ENCODE assay signal across 12 cellular contexts in the genomic region with DNA sequence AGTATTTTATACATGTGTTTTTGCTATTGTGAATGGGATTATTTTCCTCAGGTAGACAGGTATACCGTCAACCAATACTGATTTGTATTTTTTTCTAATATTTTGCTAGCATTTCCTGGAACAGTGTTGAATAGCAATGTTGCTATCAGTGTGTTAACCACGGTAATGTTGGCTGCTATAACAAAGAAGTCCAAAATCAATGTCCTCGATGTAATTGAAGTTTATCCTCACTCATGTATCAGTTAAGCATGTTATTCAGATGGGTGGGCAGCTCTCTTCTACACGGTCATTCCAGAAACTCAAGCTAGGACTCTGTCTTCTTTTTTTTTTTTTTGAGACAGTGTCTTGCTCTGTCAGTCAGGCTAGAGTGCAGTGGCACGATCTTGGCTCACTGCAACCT. TPM values are rescaled to one million over a fixed set of nuclear protein-coding genes. Genes with fewer than 3 reads are reported as not detected.
DNase-seq lines count a peak whose midpoint lies in the region; ATAC-seq and TF ChIP-seq lines count a peak whose summit lies in the region.
"Had no signal": no experiment of that assay in that cellular context is flagged by ENCODE, and none has a peak within 500 bp of the region (broad histone marks: within the 10 kb centered on the region; RNA-seq: fewer than 3 reads in every experiment).

No MANE protein-coding gene starts in this region.

- no peaks in the 10 kb centered on the region for H3K27me3 Mint-ChIP-seq in naive B cell
- H3K27me3 Mint-ChIP-seq in activated CD4-positive, alpha-beta T cell treated with anti-CD3 and anti-CD28 coated beads for 36 hours: no peaks in the 10 kb centered on the region
- H3K27me3 Mint-ChIP-seq: CD4-positive, alpha-beta T cell had no signal

- H3K27me3 ChIP-seq in BLaER1 treated with 17β-estradiol and CSF1 and Interleukin-3, amounts not matched to agents 10 nM and 100 nM: no peaks in the 10 kb centered on the region
- H3K27me3 ChIP-seq in OCI-LY3 (ENCODE audit: low read depth, low read length) (no peaks in the 10 kb centered on the region), heart right ventricle (no peaks in the 10 kb centered on the region)

- H4K20me1 ChIP-seq in BLaER1 treated with 17β-estradiol and CSF1 and Interleukin-3, amounts not matched to agents 10 nM and 100 nM: no peaks in the 10 kb centered on the region
- H4K20me1 ChIP-seq in OCI-LY3 (ENCODE audit: insufficient read depth, low read length): no peaks in the 10 kb centered on the region

- H2AFZ ChIP-seq in OCI-LY3 (ENCODE audit: low read depth, low read length): no peak overlapping the region

- DNase-seq in naive B cell (no peak), heart right ventricle (no peak)
- DNase-seq in activated CD4-positive, alpha-beta T cell treated with anti-CD3 and anti-CD28 coated beads for 36 hours: no peak
- DNase-seq: CD4-positive, alpha-beta T cell; DND-41; GOT3; H9 had no signal

- no peaks in the 10 kb centered on the region for H3K9me3 Mint-ChIP-seq in naive B cell
- no peaks in the 10 kb centered on the region for H3K9me3 Mint-ChIP-seq in activated CD4-positive, alpha-beta T cell treated with anti-CD3 and anti-CD28 coated beads for 36 hours (ENCODE audit: low read depth)
- H3K9me3 Mint-ChIP-seq: CD4-positive, alpha-beta T cell; H9 had no signal

- peak overlapping the region in 9 of 11 experiments; percentile 14 to 74 (median 62); a peak in 14 of 22 replicates for H3K27ac ChIP-seq in BLaER1 treated with 17β-estradiol and CSF1 and Interleukin-3, amounts not matched to agents 10 nM and 100 nM
- H3K27ac ChIP-seq in OCI-LY3 (ENCODE audit: low read length) (no peak overlapping the region), heart right ventricle (no peak overlapping the region)
- H3K27ac ChIP-seq: A549 had no signal

- peak overlapping the region in 4 of 6 donors; percentile 36 to 79 (median 62) for H3K27ac Mint-ChIP-seq in naive B cell
- H3K27ac Mint-ChIP-seq in activated CD4-positive, alpha-beta T cell treated with anti-CD3 and anti-CD28 coated beads for 36 hours: no peak overlapping the region
- H3K27ac Mint-ChIP-seq: CD4-positive, alpha-beta T cell; H9 had no signal

- peaks cover 30 to 49% (median 39%) of the 10 kb centered on the region in 10 experiments for H3K4me1 ChIP-seq in BLaER1 treated with 17β-estradiol and CSF1 and Interleukin-3, amounts not matched to agents 10 nM and 100 nM
- H3K4me1 ChIP-seq in OCI-LY3 (ENCODE audit: low read length) (peaks cover 11% of the 10 kb centered on the region), heart right ventricle (peaks cover 0 to 30% (median 0%) of the 10 kb centered on the region in 9 donors)
- H3K4me1 ChIP-seq: A549 had no signal

- POLR2A ChIA-PET in activated CD4-positive, alpha-beta T cell treated with anti-CD3 and anti-CD28 coated beads for 36 hours (lab: Charles Lee): no interaction called here

- H3K4me3 ChIP-seq in BLaER1 treated with 17β-estradiol and CSF1 and Interleukin-3, amounts not matched to agents 10 nM and 100 nM: no peak overlapping the region
- no peak overlapping the region for H3K4me3 ChIP-seq in OCI-LY3 (ENCODE audit: low read length)
- no peak overlapping the region for H3K4me3 ChIP-seq in heart right ventricle
- H3K4me3 ChIP-seq: A549 had no signal

- peaks cover 0 to 23% (median 16%) of the 10 kb centered on the region in 11 experiments; a peak in 15 of 22 replicates for H3K9me3 ChIP-seq in BLaER1 treated with 17β-estradiol and CSF1 and Interleukin-3, amounts not matched to agents 10 nM and 100 nM (replicated peaks in 1 of 11)
- H3K9me3 ChIP-seq in OCI-LY3 (ENCODE audit: insufficient read depth, low read length) (no peaks in the 10 kb centered on the region; the same call in 1 of the 2 replicates), heart right ventricle (peaks cover 0 to 4% (median 0%) of the 10 kb centered on the region in 11 donors)
- H3K9me3 ChIP-seq: A549 had no signal

- 97 to 98% methylated on average over 5 of the region's 5 CpGs for whole genome bisulfite sequencing in heart right ventricle, 2 donors

- TF ChIP-seq CTCF in OCI-LY3 (IDR thresholded peaks at IDR 0.05; ENCODE audit: low read depth, low read length) (no peak), heart right ventricle (IDR thresholded peaks at IDR 0.05) (no peak)

- H3K4me1 Mint-ChIP-seq in naive B cell: peaks cover 28 to 38% (median 34%) of the 10 kb centered on the region in 3 donors
- H3K4me1 Mint-ChIP-seq in activated CD4-positive, alpha-beta T cell treated with anti-CD3 and anti-CD28 coated beads for 36 hours: no peaks in the 10 kb centered on the region
- H3K4me1 Mint-ChIP-seq: H9 had no signal

- peak overlapping the region in 6 of 8 donors; percentile 42 to 74 (median 66) for H3K4me3 Mint-ChIP-seq in naive B cell
- H3K4me3 Mint-ChIP-seq in activated CD4-positive, alpha-beta T cell treated with anti-CD3 and anti-CD28 coated beads for 36 hours: no peak overlapping the region
- H3K4me3 Mint-ChIP-seq: CD4-positive, alpha-beta T cell; H9 had no signal

- H3K79me2 ChIP-seq in OCI-LY3 (ENCODE audit: low read length): no peaks in the 10 kb centered on the region

- peak overlapping the region; percentile 24 to 79 (median 64); a peak in 20 of 22 replicates for H3K4me2 ChIP-seq in BLaER1 treated with 17β-estradiol and CSF1 and Interleukin-3, amounts not matched to agents 10 nM and 100 nM
- 0 out of 2 replicates have a peak overlapping the region, but pooled peaks have one; percentile 29 for H3K4me2 ChIP-seq in OCI-LY3 (ENCODE audit: low read length)
- H3K4me2 ChIP-seq: A549 had no signal

- no peak for ATAC-seq in naive B cell (ENCODE audit: low read depth in 2 of 2)
- ATAC-seq in heart right ventricle: no peak
- no peak for ATAC-seq in HG03439 (IDR thresholded peaks at IDR 0.05; ENCODE audit: unreplicated experiment)
- ATAC-seq in GM18873 (IDR thresholded peaks at IDR 0.05; ENCODE audit: low FRiP score, unreplicated experiment): no peak
- ATAC-seq in activated CD4-positive, alpha-beta T cell treated with anti-CD3 and anti-CD28 coated beads for 36 hours: no peak
- ATAC-seq: A549 had no signal

- H3K36me3 Mint-ChIP-seq in naive B cell: peaks cover 9 to 12% of the 10 kb centered on the region in 2 donors
- peaks cover 7% of the 10 kb centered on the region for H3K36me3 Mint-ChIP-seq in activated CD4-positive, alpha-beta T cell treated with anti-CD3 and anti-CD28 coated beads for 36 hours (ENCODE audit: low read depth)

- peaks cover 0 to 14% (median 7%) of the 10 kb centered on the region in 11 experiments; a peak in 5 of 22 replicates for H3K36me3 ChIP-seq in BLaER1 treated with 17β-estradiol and CSF1 and Interleukin-3, amounts not matched to agents 10 nM and 100 nM
- H3K36me3 ChIP-seq in OCI-LY3 (replicated peaks; ENCODE audit: low read depth, low read length) (peaks cover 4% of the 10 kb centered on the region), heart right ventricle (peaks cover 0 to 12% (median 0%) of the 10 kb centered on the region in 9 donors)

- no peak overlapping the region for H3K9ac ChIP-seq in BLaER1 treated with 17β-estradiol and CSF1 and Interleukin-3, amounts not matched to agents 10 nM and 100 nM
- H3K9ac ChIP-seq in OCI-LY3 (ENCODE audit: low read length): no peak overlapping the region

- CTCF ChIA-PET in activated CD4-positive, alpha-beta T cell treated with anti-CD3 and anti-CD28 coated beads for 36 hours (lab: Charles Lee): no interaction called here

- intact Hi-C loops in heart right ventricle (cut with DNase I): no loop called here
- intact Hi-C loops in activated CD4-positive, alpha-beta T cell treated with anti-CD3 and anti-CD28 coated beads for 36 hours (cut with DNase I, micrococcal nuclease): no loop called here

RNA-seq across cellular contexts. Expression of a gene that starts 24.3 kb away (rescaled TPM):
- polyA plus RNA-seq in naive B cell (ENCODE audit: low read depth in 6 of 6) (10 to 100 TPM; 13.8 to 43.2 (median 29.3) TPM), heart right ventricle (1 to 10 TPM; 2.3 to 6.4 TPM)
- 10 to 100 TPM; 11.4 to 21.2 (median 15.2) TPM for total RNA-seq in heart right ventricle
- 10 to 100 TPM; 15.0 to 19.0 TPM for total RNA-seq in activated CD4-positive, alpha-beta T cell treated with anti-CD3 and anti-CD28 coated beads for 36 hours

RNA-seq across cellular contexts. Expression of a gene that starts 46.1 kb away (rescaled TPM):
- polyA plus RNA-seq in naive B cell (ENCODE audit: low read depth in 6 of 6) (10 to 100 TPM in 4 of 6 donors, 1 to 10 TPM in 2; 7.4 to 14.5 (median 10.6) TPM), heart right ventricle (10 to 100 TPM in 1 of 2 donors, 1 to 10 TPM in 1; 3.7 to 10.4 TPM)
- total RNA-seq in heart right ventricle: 1 to 10 TPM in 9 of 10 donors, under 1 TPM in 1; 0.99 to 5.8 (median 1.8) TPM
- total RNA-seq in activated CD4-positive, alpha-beta T cell treated with anti-CD3 and anti-CD28 coated beads for 36 hours: 10 to 100 TPM; 12.5 to 16.8 TPM

Comparison
In these comparisons a context has a peak if more than half of its experiments do, and no peak if none do; other contexts are left out.
1. H3K27ac ChIP-seq: peak in BLaER1 treated with 17β-estradiol and CSF1 and Interleukin-3, amounts not matched to agents 10 nM and 100 nM (9 of 11); none in OCI-LY3 (single experiment) and heart right ventricle (0 of 10).